15 cellular contexts compared by ENCODE assay signal in genomic region chr12:106299193-106299794, GRCh38. TPM values are rescaled to one million over a fixed set of nuclear protein-coding genes. Genes with fewer than 3 reads are reported as not detected.
A peak's percentile ranks its signal among the peaks of the same experiment; 100 is the strongest.
DNase-seq lines count a peak whose midpoint lies in the region; ATAC-seq and TF ChIP-seq lines count a peak whose summit lies in the region.
"Had no signal": no experiment of that assay in that cellular context is flagged by ENCODE, and none has a peak within 500 bp of the region (broad histone marks: within the 10 kb centered on the region; RNA-seq: fewer than 3 reads in every experiment).

No MANE protein-coding gene starts in this region.

- ATAC-seq in CD8-positive, alpha-beta T cell = no peak
- no peak for ATAC-seq in T-helper 17 cell
- ATAC-seq in activated CD8-positive, alpha-beta T cell treated with anti-CD3 and anti-CD28 coated beads, Interleukin-2, amount 10 ng/mL, durations not matched to agents 7 days and 5 days = no peak
- ATAC-seq: activated naive CD4-positive, alpha-beta T cell treated with anti-CD3 and anti-CD28 coated beads, Interleukin-2, amount 50 U/mL, for 72 hours; foreskin keratinocyte; left colon; Panc1; stimulated activated effector memory CD8-positive, alpha-beta T cell treated with anti-CD3 and anti-CD28 coated beads, Interleukin-12 subunit alpha, Interleukin-12 subunit beta, amount 100 ng/mL, for 72 hours had no signal

- no peaks in the 10 kb centered on the region for H3K27me3 ChIP-seq in CD8-positive, alpha-beta T cell (ENCODE audit: insufficient read depth, low read length)
- no peaks in the 10 kb centered on the region for H3K27me3 ChIP-seq in right atrium auricular region
- H3K27me3 ChIP-seq in skeletal muscle tissue (ENCODE audit: control insufficient read depth in 3 of 3, insufficient read depth in 3 of 3, low read length in 3 of 3) = no peaks in the 10 kb centered on the region
- H3K27me3 ChIP-seq: foreskin keratinocyte had no signal

- H3K27ac Mint-ChIP-seq in CD8-positive, alpha-beta T cell = peak overlapping the region; percentile 35
- peak overlapping the region; percentile 98 for H3K27ac Mint-ChIP-seq in T-helper 17 cell
- H3K27ac Mint-ChIP-seq in activated CD8-positive, alpha-beta T cell treated with anti-CD3 and anti-CD28 coated beads, Interleukin-2, amount 10 ng/mL, durations not matched to agents 7 days and 5 days = no peak overlapping the region
- H3K27ac Mint-ChIP-seq: stimulated activated effector memory CD8-positive, alpha-beta T cell treated with anti-CD3 and anti-CD28 coated beads, Interleukin-12 subunit alpha, Interleukin-12 subunit beta, amount 100 ng/mL, for 72 hours had no signal

- DNase-seq in CD8-positive, alpha-beta T cell = no peak
- DNase-seq in T-helper 17 cell (no peak), right atrium auricular region (ENCODE audit: low spot score) (no peak), KBM-7 (no peak), DMS153 (lab: John Stamatoyannopoulos, UW) (no peak)
- no peak for DNase-seq in stimulated activated naive CD4-positive, alpha-beta T cell (lab: John Stamatoyannopoulos, UW)
- no peak for DNase-seq in activated CD8-positive, alpha-beta T cell treated with anti-CD3 and anti-CD28 coated beads, Interleukin-2, amount 10 ng/mL, durations not matched to agents 7 days and 5 days
- DNase-seq: CD4-positive, CD25-positive, alpha-beta regulatory T cell; foreskin keratinocyte; NCI-H2171 had no signal

- H3K27me3 Mint-ChIP-seq in CD8-positive, alpha-beta T cell (ENCODE audit: low read depth) = no peaks in the 10 kb centered on the region
- no peaks in the 10 kb centered on the region for H3K27me3 Mint-ChIP-seq in T-helper 17 cell
- H3K27me3 Mint-ChIP-seq in activated CD8-positive, alpha-beta T cell treated with anti-CD3 and anti-CD28 coated beads, Interleukin-2, amount 10 ng/mL, durations not matched to agents 7 days and 5 days (ENCODE audit: low read depth) = no peaks in the 10 kb centered on the region

- no peak overlapping the region for H3K27ac ChIP-seq in CD8-positive, alpha-beta T cell (ENCODE audit: low read depth, low read length)
- H3K27ac ChIP-seq in right atrium auricular region = peak overlapping the region; percentile 97 to 99
- peak overlapping the region; percentile 83 for H3K27ac ChIP-seq in skeletal muscle tissue (ENCODE audit: low read depth, low read length)
- H3K27ac ChIP-seq: foreskin keratinocyte had no signal

- H3K9ac ChIP-seq in skeletal muscle tissue (ENCODE audit: low read depth in 1 of 3, low read length in 3 of 3) = peak overlapping the region in 1 of 3 donors; percentile 28

- no peaks in the 10 kb centered on the region for H3K36me3 ChIP-seq in CD8-positive, alpha-beta T cell (ENCODE audit: insufficient read depth, low read length)
- H3K36me3 ChIP-seq in right atrium auricular region = no peaks in the 10 kb centered on the region
- H3K36me3 ChIP-seq in skeletal muscle tissue (ENCODE audit: control insufficient read depth in 3 of 3, insufficient read depth in 3 of 3, low read length in 3 of 3) = no peaks in the 10 kb centered on the region

- POLR2A ChIA-PET in CD8-positive, alpha-beta T cell (lab: Charles Lee) = no interaction called here
- POLR2A ChIA-PET in activated CD8-positive, alpha-beta T cell treated with anti-CD3 and anti-CD28 coated beads, Interleukin-2, amount 10 ng/mL, durations not matched to agents 7 days and 5 days (lab: Charles Lee) = no interaction called here

- peaks cover 12% of the 10 kb centered on the region for H3K36me3 Mint-ChIP-seq in CD8-positive, alpha-beta T cell
- no peaks in the 10 kb centered on the region for H3K36me3 Mint-ChIP-seq in T-helper 17 cell (ENCODE audit: low read depth)
- no peaks in the 10 kb centered on the region for H3K36me3 Mint-ChIP-seq in activated CD8-positive, alpha-beta T cell treated with anti-CD3 and anti-CD28 coated beads, Interleukin-2, amount 10 ng/mL, durations not matched to agents 7 days and 5 days (ENCODE audit: low read depth)
- H3K36me3 Mint-ChIP-seq: activated naive CD4-positive, alpha-beta T cell treated with anti-CD3 and anti-CD28 coated beads, Interleukin-2, amount 50 U/mL, for 72 hours; CD4-positive, CD25-positive, alpha-beta regulatory T cell had no signal

- H3K9me3 ChIP-seq in CD8-positive, alpha-beta T cell (ENCODE audit: low read length) = no peaks in the 10 kb centered on the region
- H3K9me3 ChIP-seq in T-helper 17 cell (ENCODE audit: control insufficient read depth, low read length, poor library complexity, severe bottlenecking) (no peaks in the 10 kb centered on the region), right atrium auricular region (no peaks in the 10 kb centered on the region), skeletal muscle tissue (ENCODE audit: control insufficient read depth in 3 of 3, low read length in 3 of 3) (no peaks in the 10 kb centered on the region)

- in situ Hi-C loops in KBM-7 (cut with MboI; ENCODE audit: low pct_unique_long_range_greater_than_20kb, low sequenced_read_pairs) = no loop called here

- intact Hi-C loops in CD8-positive, alpha-beta T cell (cut with DNase I, micrococcal nuclease) = no loop called here

- no peaks in the 10 kb centered on the region for H3K9me3 Mint-ChIP-seq in CD8-positive, alpha-beta T cell
- no peaks in the 10 kb centered on the region for H3K9me3 Mint-ChIP-seq in activated CD8-positive, alpha-beta T cell treated with anti-CD3 and anti-CD28 coated beads, Interleukin-2, amount 10 ng/mL, durations not matched to agents 7 days and 5 days (ENCODE audit: insufficient read depth)
- H3K9me3 Mint-ChIP-seq: activated naive CD4-positive, alpha-beta T cell treated with anti-CD3 and anti-CD28 coated beads, Interleukin-2, amount 50 U/mL, for 72 hours; CD4-positive, CD25-positive, alpha-beta regulatory T cell; stimulated activated effector memory CD8-positive, alpha-beta T cell treated with anti-CD3 and anti-CD28 coated beads, Interleukin-12 subunit alpha, Interleukin-12 subunit beta, amount 100 ng/mL, for 72 hours had no signal

- H3K4me1 Mint-ChIP-seq in CD8-positive, alpha-beta T cell (ENCODE audit: low read depth) = peaks cover 33% of the 10 kb centered on the region
- peaks cover 26% of the 10 kb centered on the region for H3K4me1 Mint-ChIP-seq in T-helper 17 cell
- H3K4me1 Mint-ChIP-seq in activated CD8-positive, alpha-beta T cell treated with anti-CD3 and anti-CD28 coated beads, Interleukin-2, amount 10 ng/mL, durations not matched to agents 7 days and 5 days (ENCODE audit: low read depth) = peaks cover 32% of the 10 kb centered on the region

- no peak overlapping the region for H3K4me3 Mint-ChIP-seq in CD8-positive, alpha-beta T cell
- H3K4me3 Mint-ChIP-seq in T-helper 17 cell = no peak overlapping the region
- no peak overlapping the region for H3K4me3 Mint-ChIP-seq in activated CD8-positive, alpha-beta T cell treated with anti-CD3 and anti-CD28 coated beads, Interleukin-2, amount 10 ng/mL, durations not matched to agents 7 days and 5 days
- H3K4me3 Mint-ChIP-seq: stimulated activated effector memory CD8-positive, alpha-beta T cell treated with anti-CD3 and anti-CD28 coated beads, Interleukin-12 subunit alpha, Interleukin-12 subunit beta, amount 100 ng/mL, for 72 hours had no signal

- CTCF ChIA-PET in CD8-positive, alpha-beta T cell (lab: Charles Lee) = interaction anchor here (0.7 to 1.1 kb wide), 3 partner anchors 16 to 58 kb away, joined by 4 to 5 read pairs (median 4); no protein-coding TSS in a partner anchor
- CTCF ChIA-PET in activated CD8-positive, alpha-beta T cell treated with anti-CD3 and anti-CD28 coated beads, Interleukin-2, amount 10 ng/mL, durations not matched to agents 7 days and 5 days (lab: Charles Lee) = no interaction called here

- H3K4me3 ChIP-seq in CD8-positive, alpha-beta T cell (ENCODE audit: low read depth, low read length) = no peak overlapping the region
- H3K4me3 ChIP-seq in right atrium auricular region (no peak overlapping the region), skeletal muscle tissue (ENCODE audit: low read length in 3 of 3) (no peak overlapping the region)

- TF ChIP-seq CTCF in CD8-positive, alpha-beta T cell (IDR thresholded peaks at IDR 0.05) = no peak
- no peak for TF ChIP-seq CTCF in right atrium auricular region (IDR thresholded peaks at IDR 0.05)

- H3K4me1 ChIP-seq in CD8-positive, alpha-beta T cell (ENCODE audit: insufficient read depth, low read length) = peaks cover 21% of the 10 kb centered on the region
- H3K4me1 ChIP-seq in right atrium auricular region = peaks cover 0 to 38% of the 10 kb centered on the region in 2 donors
- H3K4me1 ChIP-seq in skeletal muscle tissue (ENCODE audit: control insufficient read depth in 3 of 3, insufficient read depth in 3 of 3, low read length in 3 of 3) = peaks cover 22 to 37% (median 32%) of the 10 kb centered on the region in 3 donors

RNA-seq across cellular contexts. Expression of gene TCP11L2, which starts 3.2 kb away (rescaled TPM):
- total RNA-seq in CD8-positive, alpha-beta T cell = 100 to 1,000 TPM; 130 to 133 TPM
- total RNA-seq in T-helper 17 cell (100 to 1,000 TPM; 134 to 148 TPM), right atrium auricular region (10 to 100 TPM; 34.0 to 59.1 TPM), skeletal muscle tissue (50.6 TPM)
- 1 to 10 TPM; 5.9 to 6.4 TPM for total RNA-seq in activated CD8-positive, alpha-beta T cell treated with anti-CD3 and anti-CD28 coated beads, Interleukin-2, amount 10 ng/mL, durations not matched to agents 7 days and 5 days

RNA-seq across cellular contexts. Expression of gene CKAP4, which starts 51.5 kb away (rescaled TPM):
- 10 to 100 TPM; 19.3 to 19.7 TPM for total RNA-seq in CD8-positive, alpha-beta T cell
- total RNA-seq in T-helper 17 cell (10 to 100 TPM; 12.4 to 14.4 TPM), right atrium auricular region (10 to 100 TPM; 50.1 to 56.8 TPM), skeletal muscle tissue (36.0 TPM)
- total RNA-seq in activated CD8-positive, alpha-beta T cell treated with anti-CD3 and anti-CD28 coated beads, Interleukin-2, amount 10 ng/mL, durations not matched to agents 7 days and 5 days = under 1 TPM; 0.47 to 0.52 TPM

RNA-seq across cellular contexts. Expression of gene POLR3B, which starts 58.3 kb away (rescaled TPM):
- total RNA-seq in CD8-positive, alpha-beta T cell = 1 to 10 TPM; 2.5 to 2.6 TPM
- total RNA-seq in T-helper 17 cell = 1 to 10 TPM; 4.0 to 9.2 TPM
- 10 to 100 TPM in 1 of 2 donors, 1 to 10 TPM in 1; 6.0 to 10.7 TPM for total RNA-seq in right atrium auricular region
- total RNA-seq in skeletal muscle tissue = 15.1 TPM
- total RNA-seq in activated CD8-positive, alpha-beta T cell treated with anti-CD3 and anti-CD28 coated beads, Interleukin-2, amount 10 ng/mL, durations not matched to agents 7 days and 5 days = 1 to 10 TPM; 5.4 to 6.6 TPM

Comparison
In these comparisons a context has a peak if more than half of its experiments do, and no peak if none do; other contexts are left out.
1. RNA of gene CKAP4, which starts 51.5 kb away (total RNA-seq): 50.1 to 56.8 TPM in right atrium auricular region, 36.0 TPM in skeletal muscle tissue (single experiment), 19.3 to 19.7 TPM in CD8-positive, alpha-beta T cell and 12.4 to 14.4 TPM in T-helper 17 cell; 0.47 to 0.52 TPM in activated CD8-positive, alpha-beta T cell treated with anti-CD3 and anti-CD28 coated beads, Interleukin-2, amount 10 ng/mL, durations not matched to agents 7 days and 5 days; every median in the first group is over 4 times any median in the second.